Comparison of ENCODE assay signal across 1 cellular context in genomic region chr19:58396691-58397532, GRCh38.
A peak's percentile ranks its signal among the peaks of the same experiment; 100 is the strongest.
TF ChIP-seq lines count a peak whose summit lies in the region.

No MANE protein-coding gene starts in this region.

TF ChIP-seq in HEK293, 187 proteins besides CTCF, POLR2A, EP300 and RAD21:
- TF ChIP-seq FEZF1 (tag by site-specific recombination; IDR thresholded peaks at IDR 0.05), result no peak
- TF ChIP-seq BCL11B (tag by site-specific recombination; IDR thresholded peaks at IDR 0.05; ENCODE audit: low read depth), result 0 out of 2 replicates have a peak, but pooled peaks have one; percentile 16
- peak; percentile 56 for TF ChIP-seq ZIC2 (tag by site-specific recombination; IDR thresholded peaks at IDR 0.05)
- no peak for TF ChIP-seq GLI2 (tag by site-specific recombination; IDR thresholded peaks at IDR 0.05; ENCODE audit: borderline replicate concordance, low read depth)
- no peak for TF ChIP-seq ZNF768 (tag by site-specific recombination; IDR thresholded peaks at IDR 0.05)
- peak; percentile 90 for TF ChIP-seq GLIS1 (tag by site-specific recombination; IDR thresholded peaks at IDR 0.05)
- TF ChIP-seq GLIS2 (tag by site-specific recombination; IDR thresholded peaks at IDR 0.05), result peak; percentile 38
